Comparison of ENCODE assay signal across 2 cellular contexts in the genomic region with DNA sequence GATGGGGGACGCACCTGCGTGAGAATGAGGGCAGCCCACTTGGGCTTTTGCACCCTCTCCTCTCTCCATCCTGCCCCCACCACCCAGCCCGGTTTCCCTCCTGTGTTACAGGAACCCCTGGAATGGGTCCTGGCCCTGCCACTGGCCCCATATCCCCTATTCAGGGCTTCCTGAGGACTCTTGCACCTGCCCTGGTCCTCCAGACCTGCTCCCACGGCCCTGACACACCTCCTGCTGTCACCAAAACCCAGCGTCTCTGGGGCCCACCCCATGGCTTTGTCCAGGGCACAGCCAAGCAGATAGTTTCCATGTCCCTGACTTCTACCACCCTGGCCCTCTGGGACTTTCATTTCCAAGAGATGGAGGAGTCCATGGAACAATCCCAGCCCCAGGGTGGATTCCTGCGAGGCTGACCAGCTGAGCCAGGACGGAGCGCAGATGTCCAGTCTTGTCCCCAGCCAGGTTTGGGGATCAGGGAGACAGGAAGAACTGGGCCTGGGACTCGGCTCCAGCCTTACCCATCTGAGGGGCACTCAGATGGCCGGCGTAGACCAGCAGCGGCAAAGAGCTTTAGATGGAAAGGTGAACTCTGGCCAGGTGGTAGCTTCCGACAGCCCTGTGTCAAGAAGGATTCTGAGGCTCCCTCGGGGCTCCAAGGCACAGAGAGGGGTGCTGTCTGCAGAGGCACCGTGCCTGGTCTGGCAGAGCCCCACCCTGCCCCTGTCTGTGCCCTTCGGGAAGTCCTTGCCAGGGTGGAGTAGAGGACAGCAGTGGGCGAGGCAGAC.
TF ChIP-seq lines count a peak whose summit lies in the region.

No MANE protein-coding gene starts in this region.

TF ChIP-seq in SK-N-SH, 30 proteins besides CTCF, POLR2A, EP300 and RAD21 (continued from another document):
- TF ChIP-seq CHD2 (IDR thresholded peaks at IDR 0.05; ENCODE audit: low read length, partially characterized antibody): no peak
- TF ChIP-seq MEF2A (IDR thresholded peaks at IDR 0.05; ENCODE audit: borderline replicate concordance, low read depth): no peak
- TF ChIP-seq JUND (IDR thresholded peaks at IDR 0.05): no peak
- TF ChIP-seq YY1 (IDR thresholded peaks at IDR 0.05; ENCODE audit: low read depth): no peak
- TF ChIP-seq, protein P1, sequence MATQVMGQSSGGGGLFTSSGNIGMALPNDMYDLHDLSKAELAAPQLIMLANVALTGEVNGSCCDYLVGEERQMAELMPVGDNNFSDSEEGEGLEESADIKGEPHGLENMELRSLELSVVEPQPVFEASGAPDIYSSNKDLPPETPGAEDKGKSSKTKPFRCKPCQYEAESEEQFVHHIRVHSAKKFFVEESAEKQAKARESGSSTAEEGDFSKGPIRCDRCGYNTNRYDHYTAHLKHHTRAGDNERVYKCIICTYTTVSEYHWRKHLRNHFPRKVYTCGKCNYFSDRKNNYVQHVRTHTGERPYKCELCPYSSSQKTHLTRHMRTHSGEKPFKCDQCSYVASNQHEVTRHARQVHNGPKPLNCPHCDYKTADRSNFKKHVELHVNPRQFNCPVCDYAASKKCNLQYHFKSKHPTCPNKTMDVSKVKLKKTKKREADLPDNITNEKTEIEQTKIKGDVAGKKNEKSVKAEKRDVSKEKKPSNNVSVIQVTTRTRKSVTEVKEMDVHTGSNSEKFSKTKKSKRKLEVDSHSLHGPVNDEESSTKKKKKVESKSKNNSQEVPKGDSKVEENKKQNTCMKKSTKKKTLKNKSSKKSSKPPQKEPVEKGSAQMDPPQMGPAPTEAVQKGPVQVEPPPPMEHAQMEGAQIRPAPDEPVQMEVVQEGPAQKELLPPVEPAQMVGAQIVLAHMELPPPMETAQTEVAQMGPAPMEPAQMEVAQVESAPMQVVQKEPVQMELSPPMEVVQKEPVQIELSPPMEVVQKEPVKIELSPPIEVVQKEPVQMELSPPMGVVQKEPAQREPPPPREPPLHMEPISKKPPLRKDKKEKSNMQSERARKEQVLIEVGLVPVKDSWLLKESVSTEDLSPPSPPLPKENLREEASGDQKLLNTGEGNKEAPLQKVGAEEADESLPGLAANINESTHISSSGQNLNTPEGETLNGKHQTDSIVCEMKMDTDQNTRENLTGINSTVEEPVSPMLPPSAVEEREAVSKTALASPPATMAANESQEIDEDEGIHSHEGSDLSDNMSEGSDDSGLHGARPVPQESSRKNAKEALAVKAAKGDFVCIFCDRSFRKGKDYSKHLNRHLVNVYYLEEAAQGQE (IDR thresholded peaks at IDR 0.05; ENCODE audit: low read depth, low read length): no peak
- TF ChIP-seq, protein P2, sequence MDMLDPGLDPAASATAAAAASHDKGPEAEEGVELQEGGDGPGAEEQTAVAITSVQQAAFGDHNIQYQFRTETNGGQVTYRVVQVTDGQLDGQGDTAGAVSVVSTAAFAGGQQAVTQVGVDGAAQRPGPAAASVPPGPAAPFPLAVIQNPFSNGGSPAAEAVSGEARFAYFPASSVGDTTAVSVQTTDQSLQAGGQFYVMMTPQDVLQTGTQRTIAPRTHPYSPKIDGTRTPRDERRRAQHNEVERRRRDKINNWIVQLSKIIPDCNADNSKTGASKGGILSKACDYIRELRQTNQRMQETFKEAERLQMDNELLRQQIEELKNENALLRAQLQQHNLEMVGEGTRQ (IDR thresholded peaks at IDR 0.05; ENCODE audit: borderline replicate concordance, low read depth, low read length): no peak
- TF ChIP-seq MAX (IDR thresholded peaks at IDR 0.05; ENCODE audit: low read depth): no peak
- no peak for TF ChIP-seq FOXM1 (IDR thresholded peaks at IDR 0.05; ENCODE audit: low read depth)
- no peak for TF ChIP-seq FOSL2 (IDR thresholded peaks at IDR 0.05; ENCODE audit: borderline replicate concordance, low read depth)
- no peak for TF ChIP-seq SIN3A (IDR thresholded peaks at IDR 0.05; ENCODE audit: borderline replicate concordance, low read depth, low read length)
- TF ChIP-seq IRF3 (IDR thresholded peaks at IDR 0.05; ENCODE audit: low read depth, low read length): no peak

TF ChIP-seq in SK-N-SH treated with all-trans-retinoic acid at 6 μM for 48 hours, 23 proteins besides CTCF, POLR2A, EP300 and RAD21 (continued from another document):
- TF ChIP-seq, protein P3, sequence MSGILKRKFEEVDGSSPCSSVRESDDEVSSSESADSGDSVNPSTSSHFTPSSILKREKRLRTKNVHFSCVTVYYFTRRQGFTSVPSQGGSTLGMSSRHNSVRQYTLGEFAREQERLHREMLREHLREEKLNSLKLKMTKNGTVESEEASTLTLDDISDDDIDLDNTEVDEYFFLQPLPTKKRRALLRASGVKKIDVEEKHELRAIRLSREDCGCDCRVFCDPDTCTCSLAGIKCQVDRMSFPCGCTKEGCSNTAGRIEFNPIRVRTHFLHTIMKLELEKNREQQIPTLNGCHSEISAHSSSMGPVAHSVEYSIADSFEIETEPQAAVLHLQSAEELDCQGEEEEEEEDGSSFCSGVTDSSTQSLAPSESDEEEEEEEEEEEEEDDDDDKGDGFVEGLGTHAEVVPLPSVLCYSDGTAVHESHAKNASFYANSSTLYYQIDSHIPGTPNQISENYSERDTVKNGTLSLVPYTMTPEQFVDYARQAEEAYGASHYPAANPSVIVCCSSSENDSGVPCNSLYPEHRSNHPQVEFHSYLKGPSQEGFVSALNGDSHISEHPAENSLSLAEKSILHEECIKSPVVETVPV (CRISPR knock-in tag; IDR thresholded peaks at IDR 0.05): no peak
- TF ChIP-seq PPARA (CRISPR knock-in tag; IDR thresholded peaks at IDR 0.05; ENCODE audit: borderline replicate concordance): no peak
- TF ChIP-seq, protein P4, sequence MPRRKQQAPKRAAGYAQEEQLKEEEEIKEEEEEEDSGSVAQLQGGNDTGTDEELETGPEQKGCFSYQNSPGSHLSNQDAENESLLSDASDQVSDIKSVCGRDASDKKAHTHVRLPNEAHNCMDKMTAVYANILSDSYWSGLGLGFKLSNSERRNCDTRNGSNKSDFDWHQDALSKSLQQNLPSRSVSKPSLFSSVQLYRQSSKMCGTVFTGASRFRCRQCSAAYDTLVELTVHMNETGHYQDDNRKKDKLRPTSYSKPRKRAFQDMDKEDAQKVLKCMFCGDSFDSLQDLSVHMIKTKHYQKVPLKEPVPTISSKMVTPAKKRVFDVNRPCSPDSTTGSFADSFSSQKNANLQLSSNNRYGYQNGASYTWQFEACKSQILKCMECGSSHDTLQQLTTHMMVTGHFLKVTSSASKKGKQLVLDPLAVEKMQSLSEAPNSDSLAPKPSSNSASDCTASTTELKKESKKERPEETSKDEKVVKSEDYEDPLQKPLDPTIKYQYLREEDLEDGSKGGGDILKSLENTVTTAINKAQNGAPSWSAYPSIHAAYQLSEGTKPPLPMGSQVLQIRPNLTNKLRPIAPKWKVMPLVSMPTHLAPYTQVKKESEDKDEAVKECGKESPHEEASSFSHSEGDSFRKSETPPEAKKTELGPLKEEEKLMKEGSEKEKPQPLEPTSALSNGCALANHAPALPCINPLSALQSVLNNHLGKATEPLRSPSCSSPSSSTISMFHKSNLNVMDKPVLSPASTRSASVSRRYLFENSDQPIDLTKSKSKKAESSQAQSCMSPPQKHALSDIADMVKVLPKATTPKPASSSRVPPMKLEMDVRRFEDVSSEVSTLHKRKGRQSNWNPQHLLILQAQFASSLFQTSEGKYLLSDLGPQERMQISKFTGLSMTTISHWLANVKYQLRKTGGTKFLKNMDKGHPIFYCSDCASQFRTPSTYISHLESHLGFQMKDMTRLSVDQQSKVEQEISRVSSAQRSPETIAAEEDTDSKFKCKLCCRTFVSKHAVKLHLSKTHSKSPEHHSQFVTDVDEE (CRISPR knock-in tag; IDR thresholded peaks at IDR 0.05): no peak
- no peak for TF ChIP-seq CREB5 (CRISPR knock-in tag; IDR thresholded peaks at IDR 0.05; ENCODE audit: low read depth)
- TF ChIP-seq TCF4 (CRISPR knock-in tag; IDR thresholded peaks at IDR 0.05; ENCODE audit: borderline replicate concordance): no peak
- no peak for TF ChIP-seq BACH2 (CRISPR knock-in tag; IDR thresholded peaks at IDR 0.05; ENCODE audit: borderline replicate concordance)
- no peak for TF ChIP-seq SNAI2 (CRISPR knock-in tag; IDR thresholded peaks at IDR 0.05)
- TF ChIP-seq ZFP3 (CRISPR knock-in tag; IDR thresholded peaks at IDR 0.05): no peak
